Comparison of ENCODE assay signal across 20 cellular contexts in genomic region chr6:41685641-41686380, GRCh38. TPM values are rescaled to one million over a fixed set of nuclear protein-coding genes. Genes with fewer than 3 reads are reported as not detected.
"Had no signal": no experiment of that assay in that cellular context is flagged by ENCODE, and none has a peak within 500 bp of the region (broad histone marks: within the 10 kb centered on the region; RNA-seq: fewer than 3 reads in every experiment).

No MANE protein-coding gene starts in this region.

- H3K9me3 ChIP-seq: adrenal gland, left ventricle myocardium inferior, mucosa of descending colon, ovary had no signal

- ATAC-seq: activated CD4-positive, CD25-positive, alpha-beta regulatory T cell treated with anti-CD3 and anti-CD28 coated beads, Interleukin-2, amount 50 U/mL, for 24 hours; activated CD8-positive, alpha-beta T cell treated with anti-CD3 and anti-CD28 coated beads, Interleukin-2, amount 10 ng/mL, durations not matched to agents 7 days and 5 days; activated T-cell treated with anti-CD3 and anti-CD28 coated beads, Interleukin-2, amount 50 U/mL, for 72 hours; mucosa of descending colon; stimulated activated naive CD8-positive, alpha-beta T cell treated with anti-CD3 and anti-CD28 coated beads, Interleukin-15, Interleukin-2, amounts not matched to agents 100 U/mL and 50 U/mL, for 24 hours had no signal

- H3K27ac ChIP-seq: adrenal gland, cardiac muscle cell, left ventricle myocardium inferior, ovary, SK-N-MC had no signal

- H3K36me3 Mint-ChIP-seq: naive B cell, type B pancreatic cell had no signal

- H3K9me3 Mint-ChIP-seq: activated CD4-positive, alpha-beta T cell treated with anti-CD3 and anti-CD28 coated beads, Interleukin-2, amount 10 ng/mL, durations not matched to agents 7 days and 5 days; activated T-cell treated with anti-CD3 and anti-CD28 coated beads, Interleukin-2, amount 50 U/mL, for 72 hours; naive B cell; neural crest cell; T-helper 2 cell treated with Interferon-gamma antibody and Interleukin-4, amounts not matched to agents 5 μg/mL and 100 μg/mL, for 36 hours; type B pancreatic cell had no signal

- DNase-seq: activated CD4-positive, alpha-beta T cell treated with anti-CD3 and anti-CD28 coated beads, Interleukin-2, amount 10 ng/mL, durations not matched to agents 7 days and 5 days; activated CD8-positive, alpha-beta T cell treated with anti-CD3 and anti-CD28 coated beads, Interleukin-2, amount 10 ng/mL, durations not matched to agents 7 days and 5 days; activated effector memory CD4-positive, alpha-beta T cell treated with anti-CD3 and anti-CD28 coated beads, Interleukin-2, amount 50 U/mL, for 16 hours; activated naive CD4-positive, alpha-beta T cell treated with anti-CD3 and anti-CD28 coated beads, Interleukin-2, amount 50 U/mL, for 16 hours; activated T-cell treated with anti-CD3 and anti-CD28 coated beads, Interleukin-2, amount 50 U/mL, for 72 hours; foreskin melanocyte; kidney; left ventricle myocardium inferior; mucosa of descending colon; naive B cell; ovary; stimulated activated CD8-positive, alpha-beta memory T cell treated with anti-CD3 and anti-CD28 coated beads, Interleukin-4, amount 100 ng/mL, for 48 hours; stimulated activated naive CD8-positive, alpha-beta T cell treated with anti-CD3 and anti-CD28 coated beads, Interleukin-15, Interleukin-2, amounts not matched to agents 100 U/mL and 50 U/mL, for 24 hours had no signal

- H3K4me3 Mint-ChIP-seq: activated CD4-positive, alpha-beta T cell treated with anti-CD3 and anti-CD28 coated beads, Interleukin-2, amount 10 ng/mL, durations not matched to agents 7 days and 5 days; activated CD8-positive, alpha-beta T cell treated with anti-CD3 and anti-CD28 coated beads, Interleukin-2, amount 10 ng/mL, durations not matched to agents 7 days and 5 days; activated T-cell treated with anti-CD3 and anti-CD28 coated beads, Interleukin-2, amount 50 U/mL, for 72 hours; neural crest cell; T-helper 2 cell treated with Interferon-gamma antibody and Interleukin-4, amounts not matched to agents 5 μg/mL and 100 μg/mL, for 36 hours; type B pancreatic cell had no signal

- H3K27me3 ChIP-seq: adrenal gland, cardiac muscle cell, ovary had no signal

- H3K4me3 ChIP-seq: adrenal gland, cardiac muscle cell, left ventricle myocardium inferior, mucosa of descending colon, ovary, SK-N-MC had no signal

- H3K27me3 Mint-ChIP-seq: activated CD4-positive, alpha-beta T cell treated with anti-CD3 and anti-CD28 coated beads, Interleukin-2, amount 10 ng/mL, durations not matched to agents 7 days and 5 days; naive B cell had no signal

- H3K27ac Mint-ChIP-seq: activated CD4-positive, alpha-beta T cell treated with anti-CD3 and anti-CD28 coated beads, Interleukin-2, amount 10 ng/mL, durations not matched to agents 7 days and 5 days; activated CD8-positive, alpha-beta T cell treated with anti-CD3 and anti-CD28 coated beads, Interleukin-2, amount 10 ng/mL, durations not matched to agents 7 days and 5 days; activated T-cell treated with anti-CD3 and anti-CD28 coated beads, Interleukin-2, amount 50 U/mL, for 72 hours; T-helper 2 cell treated with Interferon-gamma antibody and Interleukin-4, amounts not matched to agents 5 μg/mL and 100 μg/mL, for 36 hours; type B pancreatic cell had no signal

- H3K36me3 ChIP-seq: cardiac muscle cell, ovary had no signal

RNA-seq across cellular contexts. Expression of gene MDFI, which starts 47.5 kb away (rescaled TPM):
- total RNA-seq: activated CD4-positive, alpha-beta T cell treated with anti-CD3 and anti-CD28 coated beads, Interleukin-2, amount 10 ng/mL, durations not matched to agents 7 days and 5 days; activated CD8-positive, alpha-beta T cell treated with anti-CD3 and anti-CD28 coated beads, Interleukin-2, amount 10 ng/mL, durations not matched to agents 7 days and 5 days; activated T-cell treated with anti-CD3 and anti-CD28 coated beads, Interleukin-2, amount 50 U/mL, for 72 hours had no signal
